16 cellular contexts compared by ENCODE assay signal in genomic region chr15:90203473-90203872, GRCh38. TPM values are rescaled to one million over a fixed set of nuclear protein-coding genes. Genes with fewer than 3 reads are reported as not detected.
DNase-seq lines count a peak whose midpoint lies in the region; ATAC-seq, FAIRE-seq and TF ChIP-seq lines count a peak whose summit lies in the region.
"Had no signal": no experiment of that assay in that cellular context is flagged by ENCODE, and none has a peak within 500 bp of the region (broad histone marks: within the 10 kb centered on the region; RNA-seq: fewer than 3 reads in every experiment).

No MANE protein-coding gene starts in this region.

- H3K4me1 ChIP-seq in A549 (peaks cover 29% of the 10 kb centered on the region), PC-3 (ENCODE audit: insufficient read depth, low read length) (peaks cover 39% of the 10 kb centered on the region)

- H4K20me1 ChIP-seq in PC-3 (ENCODE audit: low read length) (peaks cover 46% of the 10 kb centered on the region), neural cell (ENCODE audit: insufficient read depth) (no peaks in the 10 kb centered on the region)

- no peaks in the 10 kb centered on the region for H3K9me2 ChIP-seq in PC-3 (replicated peaks; ENCODE audit: low read length)
- no peaks in the 10 kb centered on the region for H3K9me2 ChIP-seq in neural cell (ENCODE audit: insufficient read depth, low read length)

- POLR2A ChIA-PET in A549 (lab: Yijun Ruan, JAX) (no interaction called here), PC-3 (lab: Charles Lee; ENCODE audit: unreplicated experiment) (no interaction called here)
- POLR2A ChIA-PET in activated CD4-positive, alpha-beta memory T cell treated with anti-CD3 and anti-CD28 coated beads for 36 hours (lab: Charles Lee) = interaction anchor here (1.0 kb wide), 1 partner anchor 25 kb away, joined by 3 read pairs; no protein-coding TSS in a partner anchor

- no peaks in the 10 kb centered on the region for H3K9me3 ChIP-seq in A549
- no peaks in the 10 kb centered on the region for H3K9me3 ChIP-seq in PC-3 (ENCODE audit: low read length)
- no peaks in the 10 kb centered on the region for H3K9me3 ChIP-seq in neural cell (ENCODE audit: low read length)
- H3K9me3 ChIP-seq: thyroid gland had no signal

- H3K4me2 ChIP-seq in A549 (peak overlapping the region; percentile 85), PC-3 (ENCODE audit: low read length) (peak overlapping the region; percentile 99), neural cell (ENCODE audit: low read length) (no peak overlapping the region)

- BruUV-seq in PC-3 (replicated peaks; lab: Mats Ljungman, UMichigan) = no TSS peak

- no peak for TF ChIP-seq POLR2A in A549 (IDR thresholded peaks at IDR 0.05; ENCODE audit: low read length)

- no peaks in the 10 kb centered on the region for H3K36me3 Mint-ChIP-seq in activated CD4-positive, alpha-beta memory T cell treated with anti-CD3 and anti-CD28 coated beads for 36 hours

- H3K4me3 Mint-ChIP-seq in activated CD4-positive, alpha-beta memory T cell treated with anti-CD3 and anti-CD28 coated beads for 36 hours = no peak overlapping the region

- CTCF ChIA-PET in A549 (lab: Yijun Ruan, JAX) (interaction anchor here (0.9 to 36.4 kb wide), 8 partner anchors 12 to 90 kb away, joined by 3 to 732 read pairs (median 6); partner anchors contain the start of genes CIB1, GDPGP1 and TTLL13), PC-3 (lab: Charles Lee) (interaction anchor here (0.6 kb wide), 1 partner anchor 9 kb away, joined by 4 read pairs; no protein-coding TSS in a partner anchor)
- CTCF ChIA-PET in activated CD4-positive, alpha-beta memory T cell treated with anti-CD3 and anti-CD28 coated beads for 36 hours (lab: Charles Lee) = interaction anchor here (1.7 kb wide), 1 partner anchor 18 kb away, joined by 5 read pairs; no protein-coding TSS in a partner anchor

- no peaks in the 10 kb centered on the region for H3K9me3 Mint-ChIP-seq in activated CD4-positive, alpha-beta memory T cell treated with anti-CD3 and anti-CD28 coated beads for 36 hours

- no peaks in the 10 kb centered on the region for H3K27me3 ChIP-seq in PC-3 (ENCODE audit: low read length)
- H3K27me3 ChIP-seq in neural cell (ENCODE audit: insufficient read depth, low read depth, low read length) = no peaks in the 10 kb centered on the region
- H3K27me3 ChIP-seq: thyroid gland had no signal

- H3K79me2 ChIP-seq in PC-3 (ENCODE audit: low read length) (peaks cover 87% of the 10 kb centered on the region), neural cell (replicated peaks; ENCODE audit: insufficient read depth, low read length) (peaks cover 43% of the 10 kb centered on the region)

- TF ChIP-seq EP300 in A549 (IDR thresholded peaks at IDR 0.05) (no peak), neural cell (conservative IDR thresholded peaks at IDR 0.05; ENCODE audit: poor library complexity, severe bottlenecking) (no peak)

- no peak for FAIRE-seq in A549 (lab: Jason Lieb, UNC)
- FAIRE-seq: A204.1, endothelial cell of umbilical vein had no signal

- H3K27me3 Mint-ChIP-seq in activated CD4-positive, alpha-beta memory T cell treated with anti-CD3 and anti-CD28 coated beads for 36 hours = no peaks in the 10 kb centered on the region

- H3K36me3 ChIP-seq in PC-3 (ENCODE audit: low read depth, low read length) (peaks cover 38% of the 10 kb centered on the region), neural cell (ENCODE audit: insufficient read depth, low read length) (no peaks in the 10 kb centered on the region)
- H3K36me3 ChIP-seq: thyroid gland had no signal

- TF ChIP-seq CTCF in A549 (IDR thresholded peaks at IDR 0.05) (no peak), PC-3 (conservative IDR thresholded peaks at IDR 0.05; ENCODE audit: low read depth, low read length) (no peak), neural cell (IDR thresholded peaks at IDR 0.05; ENCODE audit: poor library complexity, severe bottlenecking) (no peak)

- peaks cover 23% of the 10 kb centered on the region for H3K4me1 Mint-ChIP-seq in activated CD4-positive, alpha-beta memory T cell treated with anti-CD3 and anti-CD28 coated beads for 36 hours (ENCODE audit: low read depth)

- H2AFZ ChIP-seq in PC-3 (ENCODE audit: low read length) (no peak overlapping the region), neural cell (ENCODE audit: low read depth, low read length) (no peak overlapping the region)

- H3K4me3 ChIP-seq in A549 = no peak overlapping the region
- H3K4me3 ChIP-seq in PC-3 (ENCODE audit: low read length) = peak overlapping the region; percentile 100
- peak overlapping the region; percentile 89 for H3K4me3 ChIP-seq in neural cell (ENCODE audit: low read length)
- H3K4me3 ChIP-seq: thyroid gland had no signal

- ATAC-seq in A549 (no peak), PC-3 (no peak)

- intact Hi-C loops in PC-3 (cut with micrococcal nuclease) = no loop called here
- intact Hi-C loops in activated CD4-positive, alpha-beta memory T cell treated with anti-CD3 and anti-CD28 coated beads for 36 hours (cut with micrococcal nuclease) = no loop called here

- H3K27ac ChIP-seq in A549 (0 out of 6 replicates have a peak overlapping the region, but pooled peaks of 1 of the 2 experiments have one; percentile 10), PC-3 (ENCODE audit: low read length) (no peak overlapping the region; the same call in 1 of the 2 replicates), epithelial cell of prostate (peak overlapping the region; percentile 99), neural cell (ENCODE audit: low read length) (no peak overlapping the region)
- H3K27ac ChIP-seq: KMS-11 had no signal

- H3F3A ChIP-seq in PC-3 (ENCODE audit: low read length, unreplicated experiment) (peaks cover 10% of the 10 kb centered on the region), neural cell (ENCODE audit: insufficient read depth, low read length, poor library complexity, severe bottlenecking) (no peaks in the 10 kb centered on the region)

- WGBS in A549 (ENCODE audit: missing lambda C conversion rate) = 95% methylated on average over 7 of the region's 7 CpGs

- no peak for TF ChIP-seq RAD21 in A549 (conservative IDR thresholded peaks at IDR 0.05 in 1 of 2, IDR thresholded peaks at IDR 0.05 in 1 of 2)
- no peak for TF ChIP-seq RAD21 in neural cell (conservative IDR thresholded peaks at IDR 0.05)

- H3K9ac ChIP-seq in PC-3 (ENCODE audit: low read length) (peak overlapping the region; percentile 100), neural cell (ENCODE audit: low read length) (no peak overlapping the region)
- H3K9ac ChIP-seq: KMS-11 had no signal

- H3K27ac Mint-ChIP-seq in activated CD4-positive, alpha-beta memory T cell treated with anti-CD3 and anti-CD28 coated beads for 36 hours = no peak overlapping the region

- DNase-seq in A549 (ENCODE audit: low read depth in 1 of 2, low spot score in 1 of 2) (no peak), PC-3 (no peak), epithelial cell of prostate (ENCODE audit: low read depth, low spot score) (no peak), RKO (ENCODE audit: low spot score) (no peak), NCI-H524 treated with DMSO at 0.1 percent for 48 hours (lab: John Stamatoyannopoulos, UW) (no peak), SW 1271 (lab: John Stamatoyannopoulos, UW) (no peak)
- no peak for DNase-seq in activated CD4-positive, alpha-beta memory T cell treated with anti-CD3 and anti-CD28 coated beads for 36 hours
- DNase-seq: amniotic stem cell; cerebellar nuclear complex; mesendoderm; stimulated activated CD4-positive, alpha-beta T cell treated with anti-CD3 and anti-CD28 coated beads, Interleukin-4, amount 100 ng/mL, for 4 hours had no signal

TF ChIP-seq in neural cell, 6 proteins besides CTCF, POLR2A, EP300 and RAD21 (continues in another document):
- TF ChIP-seq MXI1 (conservative IDR thresholded peaks at IDR 0.05; ENCODE audit: poor library complexity, severe bottlenecking) (no peak), POLR2AphosphoS5 (IDR thresholded peaks at IDR 0.05) (no peak)

RNA-seq across cellular contexts. Expression of gene SEMA4B, which starts 2.3 kb away (rescaled TPM):
- 45.3 and 61.0 TPM in 2 replicates for polyA plus RNA-seq in A549 (2011; rRNA removed)
- 70.7 and 85.3 TPM in 2 replicates for polyA plus RNA-seq in A549 (2012; cell fraction: cytosol; rRNA removed)
- polyA plus RNA-seq in A549 (2012; cell fraction: nucleus; rRNA removed) = 165 and 233 TPM in 2 replicates
- 39.2 to 55.6 TPM (median 47.1 TPM) in 3 replicates for polyA plus RNA-seq in A549 (2017; fragmentation: RNase III; extraction: RNeasy Plus Mini Kit Qiagen cat#74134 plus additional on column Dnase treatment)
- polyA minus RNA-seq in A549 (2011; rRNA and poly(A)+ RNA removed) = 66.1 and 79.1 TPM in 2 replicates
- 114 and 175 TPM in 2 replicates for total RNA-seq in PC-3 (2014; rRNA removed)
- polyA plus RNA-seq in neural cell = 11.0 and 12.1 TPM in 2 replicates
- polyA minus RNA-seq in neural cell = 24.4 and 45.3 TPM in 2 replicates
- total RNA-seq in activated CD4-positive, alpha-beta memory T cell treated with anti-CD3 and anti-CD28 coated beads for 36 hours = 10 to 100 TPM; 13.1 to 16.7 TPM

RNA-seq across cellular contexts. Expression of gene CIB1, which starts 30.3 kb away (rescaled TPM):
- 84.1 and 130 TPM in 2 replicates for polyA plus RNA-seq in A549 (2011; rRNA removed)
- polyA plus RNA-seq in A549 (2012; cell fraction: cytosol; rRNA removed) = 187 and 202 TPM in 2 replicates
- 190 and 198 TPM in 2 replicates for polyA plus RNA-seq in A549 (2012; cell fraction: nucleus; rRNA removed)
- 119 to 124 TPM (median 120 TPM) in 3 replicates for polyA plus RNA-seq in A549 (2017; fragmentation: RNase III; extraction: RNeasy Plus Mini Kit Qiagen cat#74134 plus additional on column Dnase treatment)
- polyA minus RNA-seq in A549 (2011; rRNA and poly(A)+ RNA removed) = 47.5 and 53.3 TPM in 2 replicates
- total RNA-seq in PC-3 (2014; rRNA removed) = 83.7 and 85.8 TPM in 2 replicates
- 9.4 and 10.2 TPM in 2 replicates for polyA plus RNA-seq in neural cell
- polyA minus RNA-seq in neural cell = 1.5 and 2.3 TPM in 2 replicates
- 100 to 1,000 TPM; 162 to 170 TPM for total RNA-seq in activated CD4-positive, alpha-beta memory T cell treated with anti-CD3 and anti-CD28 coated beads for 36 hours

RNA-seq across cellular contexts. Expression of gene GDPGP1, which starts 30.5 kb away (rescaled TPM):
- polyA plus RNA-seq in A549 (2011; rRNA removed) = 5.4 and 5.7 TPM in 2 replicates
- polyA plus RNA-seq in A549 (2012; cell fraction: cytosol; rRNA removed) = 4.1 and 5.6 TPM in 2 replicates
- 7.8 and 8.5 TPM in 2 replicates for polyA plus RNA-seq in A549 (2012; cell fraction: nucleus; rRNA removed)
- 3.8 to 5.1 TPM (median 4.4 TPM) in 3 replicates for polyA plus RNA-seq in A549 (2017; fragmentation: RNase III; extraction: RNeasy Plus Mini Kit Qiagen cat#74134 plus additional on column Dnase treatment)
- polyA minus RNA-seq in A549 (2011; rRNA and poly(A)+ RNA removed) = 26.4 and 27.4 TPM in 2 replicates
- total RNA-seq in PC-3 (2014; rRNA removed) = 6.6 and 11.0 TPM in 2 replicates
- polyA plus RNA-seq in neural cell = 4.3 and 5.8 TPM in 2 replicates
- polyA minus RNA-seq in neural cell = 10.5 and 12.5 TPM in 2 replicates
- 1 to 10 TPM; 8.0 to 9.2 TPM for total RNA-seq in activated CD4-positive, alpha-beta memory T cell treated with anti-CD3 and anti-CD28 coated beads for 36 hours

RNA-seq across cellular contexts. Expression of gene TTLL13, which starts 45.9 kb away (rescaled TPM):
- polyA plus RNA-seq in A549 (2011; rRNA removed) (0.56 and 0.61 TPM in 2 replicates), A549 (2017; fragmentation: RNase III; extraction: RNeasy Plus Mini Kit Qiagen cat#74134 plus additional on column Dnase treatment) (0.17 to 0.29 TPM (median 0.24 TPM) in 3 replicates), neural cell (0.33 TPM in 1 of 2 replicates, not detected in the other)
- 0.20 and 0.22 TPM in 2 replicates for polyA plus RNA-seq in A549 (2012; cell fraction: cytosol; rRNA removed)
- polyA plus RNA-seq in A549 (2012; cell fraction: nucleus; rRNA removed) = 0.24 and 0.28 TPM in 2 replicates
- polyA minus RNA-seq in A549 (2011; rRNA and poly(A)+ RNA removed) = 0.58 and 1.1 TPM in 2 replicates
- not detected in 2 replicates for total RNA-seq in PC-3 (2014; rRNA removed)
- polyA minus RNA-seq in neural cell = not detected in 2 replicates
- total RNA-seq in activated CD4-positive, alpha-beta memory T cell treated with anti-CD3 and anti-CD28 coated beads for 36 hours = under 1 TPM; 0.55 to 0.73 TPM
- total RNA-seq: endothelial cell of umbilical vein had no signal
